ENCODE assay signal across 8 cellular contexts in genomic region chr17:77127735-77128361, GRCh38. TPM values are rescaled to one million over a fixed set of nuclear protein-coding genes. Genes with fewer than 3 reads are reported as not detected.
DNase-seq lines count a peak whose midpoint lies in the region; ATAC-seq and TF ChIP-seq lines count a peak whose summit lies in the region.

No MANE protein-coding gene starts in this region.

- no peaks in the 10 kb centered on the region for H3K36me3 ChIP-seq in Peyer's patch

- no peak for ATAC-seq in HG02763 (IDR thresholded peaks at IDR 0.05; ENCODE audit: unreplicated experiment)

- peak overlapping the region in 2 of 4 donors; percentile 17 to 20 for H3K4me3 ChIP-seq in Peyer's patch

- peak overlapping the region; percentile 59 to 80 (median 70) for H3K27ac ChIP-seq in Peyer's patch
- H3K27ac ChIP-seq in layer of hippocampus (ENCODE audit: low read depth, low read length) = peak overlapping the region; percentile 74

- no peak for TF ChIP-seq CTCF in Peyer's patch (IDR thresholded peaks at IDR 0.05)

- TF ChIP-seq POLR2A in Peyer's patch (IDR thresholded peaks at IDR 0.05) = peak; percentile 17 to 36

- H3K27me3 ChIP-seq in Peyer's patch (no peaks in the 10 kb centered on the region), layer of hippocampus (ENCODE audit: control insufficient read depth, insufficient read depth, low read length) (no peaks in the 10 kb centered on the region)

- no peaks in the 10 kb centered on the region for H3K9me3 ChIP-seq in Peyer's patch

- peaks cover 0 to 31% (median 0%) of the 10 kb centered on the region in 4 donors for H3K4me1 ChIP-seq in Peyer's patch

- DNase-seq in Peyer's patch (peak; percentile 52 to 84 (median 63)), dedifferentiated amniotic fluid mesenchymal stem cell (ENCODE audit: extremely low spot score) (no peak), NCI-H446 (lab: John Stamatoyannopoulos, UW) (no peak), NCI-H524 treated with DMSO at 0.1 percent for 48 hours (lab: John Stamatoyannopoulos, UW) (no peak)
- peak; percentile 70 for DNase-seq in activated naive CD4-positive, alpha-beta T cell treated with Interleukin-2 at 50 U/mL for 16 hours
- DNase-seq in stimulated activated CD4-positive, alpha-beta T cell treated with anti-CD3 and anti-CD28 coated beads, TNF-alpha, amount 100 ng/mL, for 24 hours (ENCODE audit: low read depth in 3 of 3) = peak; percentile 22 to 54 (median 42)

RNA-seq across cellular contexts. Expression of gene SEC14L1, which starts 12.9 kb away (rescaled TPM):
- 100 to 1,000 TPM in 1 of 4 donors, 10 to 100 TPM in 3; 18.2 to 187 (median 46.5) TPM for total RNA-seq in Peyer's patch

Comparison
In these comparisons a context has a peak if more than half of its experiments do, and no peak if none do; other contexts are left out.
1. DNase-seq: peak in Peyer's patch (3 of 3), activated naive CD4-positive, alpha-beta T cell treated with Interleukin-2 at 50 U/mL for 16 hours (single experiment) and stimulated activated CD4-positive, alpha-beta T cell treated with anti-CD3 and anti-CD28 coated beads, TNF-alpha, amount 100 ng/mL, for 24 hours (3 of 3); none in dedifferentiated amniotic fluid mesenchymal stem cell (single experiment), NCI-H446 (0 of 2) and NCI-H524 treated with DMSO at 0.1 percent for 48 hours (single experiment).